ENCODE assay signal across 8 cellular contexts in the genomic region with DNA sequence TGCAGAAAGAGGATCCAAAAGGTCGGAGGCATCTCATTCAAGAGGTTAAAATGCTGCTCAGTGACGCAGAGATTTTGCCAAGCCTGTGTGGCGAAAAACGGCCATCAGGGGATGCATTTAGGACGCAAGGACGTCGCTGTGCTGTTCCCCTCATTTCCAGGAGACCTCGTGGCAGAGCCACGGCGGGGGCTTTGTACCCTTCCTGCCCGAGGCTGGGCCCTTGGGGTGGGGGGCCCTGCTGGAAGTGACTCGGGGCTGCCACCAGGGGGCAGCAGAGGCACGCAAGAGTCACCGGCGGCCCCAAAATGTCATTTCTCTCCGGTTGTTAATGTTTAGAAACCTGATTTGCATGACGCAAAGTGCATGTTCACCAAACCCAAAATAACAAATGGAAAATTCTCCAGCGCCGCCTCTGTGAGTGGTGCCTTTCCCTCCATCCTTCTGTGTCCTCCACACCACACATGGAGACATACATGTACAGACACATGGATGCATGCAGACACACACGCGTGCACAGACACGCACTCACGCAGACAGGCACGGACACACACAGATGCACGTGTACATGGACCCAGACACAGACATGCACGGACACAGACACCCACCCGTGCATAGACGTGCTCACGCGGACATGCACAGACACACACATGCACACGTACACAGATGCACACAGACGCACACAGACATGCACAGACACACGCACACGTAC. TPM values are rescaled to one million over a fixed set of nuclear protein-coding genes. Genes with fewer than 3 reads are reported as not detected.
DNase-seq lines count a peak whose midpoint lies in the region; ATAC-seq, FAIRE-seq and TF ChIP-seq lines count a peak whose summit lies in the region.

No MANE protein-coding gene starts in this region.

- CTCF ChIA-PET in activated CD4-positive, alpha-beta memory T cell treated with anti-CD3 and anti-CD28 coated beads for 36 hours (lab: Charles Lee), result no interaction called here

- TF ChIP-seq EP300 in esophagus muscularis mucosa (IDR thresholded peaks at IDR 0.05), result no peak

- H3K27ac Mint-ChIP-seq in activated CD4-positive, alpha-beta memory T cell treated with anti-CD3 and anti-CD28 coated beads for 36 hours, result no peak overlapping the region
- H3K27ac Mint-ChIP-seq in naive thymus-derived CD8-positive, alpha-beta T cell, result no peak overlapping the region

- no peak overlapping the region for H3K4me3 Mint-ChIP-seq in activated CD4-positive, alpha-beta memory T cell treated with anti-CD3 and anti-CD28 coated beads for 36 hours
- no peak overlapping the region for H3K4me3 Mint-ChIP-seq in naive thymus-derived CD8-positive, alpha-beta T cell

- peaks cover 6% of the 10 kb centered on the region for H3K9me3 Mint-ChIP-seq in activated CD4-positive, alpha-beta memory T cell treated with anti-CD3 and anti-CD28 coated beads for 36 hours
- H3K9me3 Mint-ChIP-seq in naive thymus-derived CD8-positive, alpha-beta T cell, result peaks cover 0 to 5% (median 2%) of the 10 kb centered on the region in 9 donors

- H3K9me3 ChIP-seq in esophagus muscularis mucosa, result peaks cover 0 to 9% (median 8%) of the 10 kb centered on the region in 4 donors
- H3K9me3 ChIP-seq in tibial artery, result peaks cover 0 to 9% (median 8%) of the 10 kb centered on the region in 3 donors

- H3K27ac ChIP-seq in esophagus muscularis mucosa (replicated peaks in 1 of 4), result no peak overlapping the region
- H3K27ac ChIP-seq in tibial artery, result no peak overlapping the region

- no peaks in the 10 kb centered on the region for H3K4me1 Mint-ChIP-seq in activated CD4-positive, alpha-beta memory T cell treated with anti-CD3 and anti-CD28 coated beads for 36 hours (ENCODE audit: low read depth)
- H3K4me1 Mint-ChIP-seq in naive thymus-derived CD8-positive, alpha-beta T cell, result peaks cover 0 to 3% (median 1%) of the 10 kb centered on the region in 4 donors

- no peak overlapping the region for H3K4me3 ChIP-seq in Jurkat, Clone E6-1 (ENCODE audit: low read length)
- no peak overlapping the region for H3K4me3 ChIP-seq in esophagus muscularis mucosa
- H3K4me3 ChIP-seq in tibial artery, result no peak overlapping the region

- TF ChIP-seq CTCF in D721Med (IDR thresholded peaks at IDR 0.05; ENCODE audit: insufficient read depth, missing control alignments) (peak; percentile 68), esophagus muscularis mucosa (IDR thresholded peaks at IDR 0.05) (peak; percentile 84 to 97 (median 94)), tibial artery (IDR thresholded peaks at IDR 0.05) (peak; percentile 79 to 92)

- no peaks in the 10 kb centered on the region for H3K36me3 Mint-ChIP-seq in activated CD4-positive, alpha-beta memory T cell treated with anti-CD3 and anti-CD28 coated beads for 36 hours
- H3K36me3 Mint-ChIP-seq in naive thymus-derived CD8-positive, alpha-beta T cell, result peaks cover 0 to 2% (median under 1%) of the 10 kb centered on the region in 3 donors

- WGBS in esophagus muscularis mucosa, result 46% methylated on average over 33 of the region's 34 CpGs

- H3K36me3 ChIP-seq in esophagus muscularis mucosa (no peaks in the 10 kb centered on the region), tibial artery (no peaks in the 10 kb centered on the region)

- peaks cover 6% of the 10 kb centered on the region for H3K27me3 Mint-ChIP-seq in activated CD4-positive, alpha-beta memory T cell treated with anti-CD3 and anti-CD28 coated beads for 36 hours
- peaks cover 0 to 23% (median 8%) of the 10 kb centered on the region in 5 donors for H3K27me3 Mint-ChIP-seq in naive thymus-derived CD8-positive, alpha-beta T cell

- DNase-seq in D721Med (ENCODE audit: insufficient read length, low spot score) (no peak), esophagus muscularis mucosa (ENCODE audit: extremely low spot score) (no peak), tibial artery (peak in 1 of 2 donors; percentile 61), T1000 (lab: John Stamatoyannopoulos, UW) (no peak)
- DNase-seq in Jurkat, Clone E6-1 (ENCODE audit: low read depth, low spot score), result peak; percentile 11
- peak; percentile 49 for DNase-seq in activated CD4-positive, alpha-beta memory T cell treated with anti-CD3 and anti-CD28 coated beads for 36 hours
- peak in 8 of 10 donors; percentile 14 to 69 (median 50) for DNase-seq in naive thymus-derived CD8-positive, alpha-beta T cell

- intact Hi-C loops in activated CD4-positive, alpha-beta memory T cell treated with anti-CD3 and anti-CD28 coated beads for 36 hours (cut with micrococcal nuclease), result loop anchor here (5.0 kb wide), 1 partner anchor 285 kb away; no protein-coding TSS in a partner anchor
- intact Hi-C loops in esophagus muscularis mucosa (cut with DNase I), result loop anchor here (2.0 to 5.0 kb wide), 2 partner anchors 288 to 480 kb away; no protein-coding TSS in a partner anchor
- intact Hi-C loops in tibial artery (cut with DNase I; ENCODE audit: low total_unique reads), result no loop called here

- peak; percentile 29 to 59 for ATAC-seq in naive thymus-derived CD8-positive, alpha-beta T cell
- no peak for ATAC-seq in HG03135 (IDR thresholded peaks at IDR 0.05; ENCODE audit: unreplicated experiment)

- peaks cover 0 to 76% (median 14%) of the 10 kb centered on the region in 4 donors for H3K27me3 ChIP-seq in esophagus muscularis mucosa
- H3K27me3 ChIP-seq in tibial artery, result peaks cover 0 to 65% of the 10 kb centered on the region in 2 donors

- H3K4me1 ChIP-seq in esophagus muscularis mucosa (peaks cover 0 to 12% (median 4%) of the 10 kb centered on the region in 4 donors), tibial artery (peaks cover 0 to 10% (median 0%) of the 10 kb centered on the region in 4 donors)

- FAIRE-seq in D721Med (lab: Jason Lieb, UNC), result no peak

- POLR2A ChIA-PET in activated CD4-positive, alpha-beta memory T cell treated with anti-CD3 and anti-CD28 coated beads for 36 hours (lab: Charles Lee), result no interaction called here
- POLR2A ChIA-PET in naive thymus-derived CD8-positive, alpha-beta T cell (lab: Charles Lee), result no interaction called here

- TF ChIP-seq POLR2A in esophagus muscularis mucosa (IDR thresholded peaks at IDR 0.05; ENCODE audit: low read depth), result no peak

RNA-seq across cellular contexts. Expression of a gene that starts 51.0 kb away (rescaled TPM):
- polyA plus RNA-seq in Jurkat, Clone E6-1 (2012; ENCODE audit: insufficient read depth, insufficient read length), result not detected
- not detected for total RNA-seq in activated CD4-positive, alpha-beta memory T cell treated with anti-CD3 and anti-CD28 coated beads for 36 hours
- total RNA-seq in esophagus muscularis mucosa, result not detected
- total RNA-seq in naive thymus-derived CD8-positive, alpha-beta T cell, result not detected
- under 1 TPM in 1 of 3 donors, not detected in 2; 0.66 TPM for polyA plus RNA-seq in naive thymus-derived CD8-positive, alpha-beta T cell

Comparison
In these comparisons a context has a peak if more than half of its experiments do, and no peak if none do; other contexts are left out.
1. DNase-seq: peak in Jurkat, Clone E6-1 (single experiment), activated CD4-positive, alpha-beta memory T cell treated with anti-CD3 and anti-CD28 coated beads for 36 hours (single experiment) and naive thymus-derived CD8-positive, alpha-beta T cell (8 of 10); none in D721Med (single experiment), esophagus muscularis mucosa (single experiment) and T1000 (single experiment).
2. Peak in every context shown above with its lines, with median percentiles within 50 percentile points of each other: CTCF ChIP-seq.